In genomic region chr10:78844956-78845355, GRCh38 we compare ENCODE assay signal across 21 cellular contexts.
A peak's percentile ranks its signal among the peaks of the same experiment; 100 is the strongest.
DNase-seq lines count a peak whose midpoint lies in the region; ATAC-seq and TF ChIP-seq lines count a peak whose summit lies in the region.
"Had no signal": no experiment of that assay in that cellular context is flagged by ENCODE, and none has a peak within 500 bp of the region (broad histone marks: within the 10 kb centered on the region; RNA-seq: fewer than 3 reads in every experiment).

No MANE protein-coding gene starts in this region.

- H3K27ac Mint-ChIP-seq in HFFc6: no peak overlapping the region
- H3K27ac Mint-ChIP-seq in activated CD8-positive, alpha-beta T cell treated with anti-CD3 and anti-CD28 coated beads, Interleukin-2, amount 10 ng/mL, durations not matched to agents 7 days and 5 days: no peak overlapping the region
- H3K27ac Mint-ChIP-seq: activated naive CD4-positive, alpha-beta T cell treated with anti-CD3 and anti-CD28 coated beads, Interleukin-2, amount 10 ng/mL, durations not matched to agents 7 days and 5 days; CD4-positive, CD25-positive, alpha-beta regulatory T cell; memory B cell; stimulated activated memory B cell treated with anti-CD40 and anti-IgM and Interleukin-4, amounts not matched to agents 10 μg/mL and 1 μg/mL and 100 μg/mL, for 72 hours had no signal

- in situ Hi-C loops in SK-MEL-5 (cut with HindIII; ENCODE audit: low pct_unique_long_range_greater_than_20kb, low sequenced_read_pairs): no loop called here

- TF ChIP-seq CTCF in HFFc6 (IDR thresholded peaks at IDR 0.05) (peak; percentile 35; the same call in 1 of the 2 replicates), foreskin keratinocyte (conservative IDR thresholded peaks at IDR 0.05) (peak; percentile 5)

- POLR2A ChIA-PET in activated CD8-positive, alpha-beta T cell treated with anti-CD3 and anti-CD28 coated beads, Interleukin-2, amount 10 ng/mL, durations not matched to agents 7 days and 5 days (lab: Charles Lee): interaction anchor here (0.5 kb wide), 1 partner anchor 58 kb away, joined by 3 read pairs; no protein-coding TSS in a partner anchor

- H3K36me3 Mint-ChIP-seq in HFFc6 (ENCODE audit: low read depth): no peaks in the 10 kb centered on the region; the same call in 1 of the 2 replicates
- H3K36me3 Mint-ChIP-seq in activated CD8-positive, alpha-beta T cell treated with anti-CD3 and anti-CD28 coated beads, Interleukin-2, amount 10 ng/mL, durations not matched to agents 7 days and 5 days (ENCODE audit: low read depth): no peaks in the 10 kb centered on the region
- H3K36me3 Mint-ChIP-seq: activated naive CD4-positive, alpha-beta T cell treated with anti-CD3 and anti-CD28 coated beads, Interleukin-2, amount 10 ng/mL, durations not matched to agents 7 days and 5 days; CD4-positive, CD25-positive, alpha-beta regulatory T cell; memory B cell; stimulated activated memory B cell treated with anti-CD40 and anti-IgM and Interleukin-4, amounts not matched to agents 10 μg/mL and 1 μg/mL and 100 μg/mL, for 72 hours had no signal

- ATAC-seq in foreskin keratinocyte (no peak), GM18498 (IDR thresholded peaks at IDR 0.05; ENCODE audit: unreplicated experiment) (no peak), GM19328 (IDR thresholded peaks at IDR 0.05; ENCODE audit: unreplicated experiment) (no peak)
- no peak for ATAC-seq in activated CD8-positive, alpha-beta T cell treated with anti-CD3 and anti-CD28 coated beads, Interleukin-2, amount 10 ng/mL, durations not matched to agents 7 days and 5 days
- ATAC-seq: activated CD4-positive, CD25-positive, alpha-beta regulatory T cell treated with anti-CD3 and anti-CD28 coated beads, Interleukin-2, amount 50 U/mL, for 24 hours; activated T-cell treated with anti-CD3 and anti-CD28 coated beads, Interleukin-2, amount 50 U/mL, for 4 hours; GM12878; stimulated activated memory B cell treated with anti-CD40 and anti-IgM and Interleukin-4, amounts not matched to agents 10 μg/mL and 1 μg/mL and 100 μg/mL, for 72 hours had no signal

- peaks cover 3% of the 10 kb centered on the region for H3K27me3 ChIP-seq in foreskin keratinocyte

- no peaks in the 10 kb centered on the region for H3K4me1 ChIP-seq in foreskin keratinocyte

- no peak overlapping the region for H3K27ac ChIP-seq in foreskin keratinocyte
- H3K27ac ChIP-seq: thoracic aorta had no signal

- peaks cover 37% of the 10 kb centered on the region for H3K27me3 Mint-ChIP-seq in HFFc6 (ENCODE audit: insufficient read depth)
- peaks cover 2% of the 10 kb centered on the region for H3K27me3 Mint-ChIP-seq in activated CD8-positive, alpha-beta T cell treated with anti-CD3 and anti-CD28 coated beads, Interleukin-2, amount 10 ng/mL, durations not matched to agents 7 days and 5 days (ENCODE audit: low read depth)

- DNase-seq in DMS79 (lab: John Stamatoyannopoulos, UW) (peak; percentile 81), HFFc6 (no peak), SK-MEL-5 (ENCODE audit: low read depth, low spot score) (peak; percentile 8), foreskin keratinocyte (no peak), nucleus accumbens (lab: John Stamatoyannopoulos, UW) (no peak)
- DNase-seq in activated CD8-positive, alpha-beta T cell treated with anti-CD3 and anti-CD28 coated beads, Interleukin-2, amount 10 ng/mL, durations not matched to agents 7 days and 5 days: no peak
- DNase-seq: activated naive CD4-positive, alpha-beta T cell treated with anti-CD3 and anti-CD28 coated beads, Interleukin-2, amount 10 ng/mL, durations not matched to agents 7 days and 5 days; activated T-cell treated with anti-CD3 and anti-CD28 coated beads, Interleukin-2, amount 50 U/mL, for 4 hours; CD4-positive, CD25-positive, alpha-beta regulatory T cell; effector CD4-positive, alpha-beta T cell; HCEC 1CT; Kasumi-1; NCI-H1105; NCI-H226 had no signal

- no peak overlapping the region for H3K4me3 Mint-ChIP-seq in HFFc6
- no peak overlapping the region for H3K4me3 Mint-ChIP-seq in activated CD8-positive, alpha-beta T cell treated with anti-CD3 and anti-CD28 coated beads, Interleukin-2, amount 10 ng/mL, durations not matched to agents 7 days and 5 days
- H3K4me3 Mint-ChIP-seq: activated naive CD4-positive, alpha-beta T cell treated with anti-CD3 and anti-CD28 coated beads, Interleukin-2, amount 10 ng/mL, durations not matched to agents 7 days and 5 days; activated T-cell treated with anti-CD3 and anti-CD28 coated beads, Interleukin-2, amount 50 U/mL, for 4 hours; CD4-positive, CD25-positive, alpha-beta regulatory T cell; memory B cell; stimulated activated memory B cell treated with anti-CD40 and anti-IgM and Interleukin-4, amounts not matched to agents 10 μg/mL and 1 μg/mL and 100 μg/mL, for 72 hours had no signal

- CTCF ChIA-PET in activated CD8-positive, alpha-beta T cell treated with anti-CD3 and anti-CD28 coated beads, Interleukin-2, amount 10 ng/mL, durations not matched to agents 7 days and 5 days (lab: Charles Lee): no interaction called here

- no peaks in the 10 kb centered on the region for H3K9me3 Mint-ChIP-seq in HFFc6
- H3K9me3 Mint-ChIP-seq in activated CD8-positive, alpha-beta T cell treated with anti-CD3 and anti-CD28 coated beads, Interleukin-2, amount 10 ng/mL, durations not matched to agents 7 days and 5 days (ENCODE audit: insufficient read depth): no peaks in the 10 kb centered on the region
- H3K9me3 Mint-ChIP-seq: activated naive CD4-positive, alpha-beta T cell treated with anti-CD3 and anti-CD28 coated beads, Interleukin-2, amount 10 ng/mL, durations not matched to agents 7 days and 5 days had no signal

- H3K4me1 Mint-ChIP-seq in HFFc6 (ENCODE audit: low read depth): no peaks in the 10 kb centered on the region
- H3K4me1 Mint-ChIP-seq in activated CD8-positive, alpha-beta T cell treated with anti-CD3 and anti-CD28 coated beads, Interleukin-2, amount 10 ng/mL, durations not matched to agents 7 days and 5 days (ENCODE audit: low read depth): no peaks in the 10 kb centered on the region
- H3K4me1 Mint-ChIP-seq: activated naive CD4-positive, alpha-beta T cell treated with anti-CD3 and anti-CD28 coated beads, Interleukin-2, amount 10 ng/mL, durations not matched to agents 7 days and 5 days; CD4-positive, CD25-positive, alpha-beta regulatory T cell; memory B cell; stimulated activated memory B cell treated with anti-CD40 and anti-IgM and Interleukin-4, amounts not matched to agents 10 μg/mL and 1 μg/mL and 100 μg/mL, for 72 hours had no signal

Comparison
In these comparisons a context has a peak if more than half of its experiments do, and no peak if none do; other contexts are left out.
1. DNase-seq: peak in DMS79 (single experiment) and SK-MEL-5 (single experiment); none in HFFc6 (single experiment), foreskin keratinocyte (0 of 2), activated CD8-positive, alpha-beta T cell treated with anti-CD3 and anti-CD28 coated beads, Interleukin-2, amount 10 ng/mL, durations not matched to agents 7 days and 5 days (single experiment) and nucleus accumbens (0 of 56).